9 cellular contexts compared by ENCODE assay signal in genomic region chr5:124411089-124411488, GRCh38.
DNase-seq lines count a peak whose midpoint lies in the region; ATAC-seq and TF ChIP-seq lines count a peak whose summit lies in the region.
"Had no signal": no experiment of that assay in that cellular context is flagged by ENCODE, and none has a peak within 500 bp of the region (broad histone marks: within the 10 kb centered on the region; RNA-seq: fewer than 3 reads in every experiment).

No MANE protein-coding gene starts in this region.

- ATAC-seq in GM18498 (IDR thresholded peaks at IDR 0.05; ENCODE audit: unreplicated experiment) (peak; percentile 53), GM21526 (IDR thresholded peaks at IDR 0.05; ENCODE audit: low FRiP score, unreplicated experiment) (peak; percentile 42)

- peaks cover 0 to 8% (median 0%) of the 10 kb centered on the region in 8 donors for H3K9me3 ChIP-seq in spleen

- H3K27me3 ChIP-seq in spleen (replicated peaks in 1 of 7) = no peaks in the 10 kb centered on the region

- H3K4me1 ChIP-seq in spleen = peaks cover 0 to 13% (median 2%) of the 10 kb centered on the region in 6 donors

- H3K4me3 ChIP-seq in fibroblast of mammary gland (ENCODE audit: control insufficient read depth, low read depth, low read length) (no peak overlapping the region), spleen (no peak overlapping the region)
- H3K4me3 ChIP-seq: coronary artery had no signal

- no peak for TF ChIP-seq POLR2A in spleen (IDR thresholded peaks at IDR 0.05)

- DNase-seq in fibroblast of mammary gland (ENCODE audit: low read depth) (peak; percentile 28), hepatic stellate cell (ENCODE audit: low spot score) (no peak), AG08395 (ENCODE audit: low spot score) (no peak), kidney glomerular epithelial cell (lab: John Stamatoyannopoulos, UW) (no peak), spleen (no peak)

- H3K27ac ChIP-seq in spleen = no peak overlapping the region
- H3K27ac ChIP-seq: coronary artery had no signal

- TF ChIP-seq CTCF in LNCAP (IDR thresholded peaks at IDR 0.05) = peak; percentile 58
- no peak for TF ChIP-seq CTCF in fibroblast of mammary gland (conservative IDR thresholded peaks at IDR 0.05; ENCODE audit: control insufficient read depth, insufficient read depth, low read depth, low read length)
- TF ChIP-seq CTCF in spleen (IDR thresholded peaks at IDR 0.05 in 8 of 11, conservative IDR thresholded peaks at IDR 0.05 in 3 of 11) = no peak

- intact Hi-C loops in spleen (cut with DNase I; ENCODE audit: low total_unique reads) = no loop called here

- H3K36me3 ChIP-seq in spleen = no peaks in the 10 kb centered on the region
